In genomic region chr1:163060343-163061007, GRCh38 we compare ENCODE assay signal across 2 cellular contexts.
TF ChIP-seq lines count a peak whose summit lies in the region.

No MANE protein-coding gene starts in this region.

TF ChIP-seq in HepG2, 621 proteins besides CTCF, POLR2A, EP300 and RAD21:
- no peak for TF ChIP-seq NCOR1 (IDR thresholded peaks at IDR 0.05; ENCODE audit: borderline replicate concordance, low read length)
- TF ChIP-seq RAD51 (IDR thresholded peaks at IDR 0.05; ENCODE audit: borderline replicate concordance): peak; percentile 63; the same call in 1 of the 2 replicates

TF ChIP-seq in K562, 482 proteins besides CTCF, POLR2A, EP300 and RAD21:
- peak; percentile 80 for TF ChIP-seq TFE3 (CRISPR knock-in tag; IDR thresholded peaks at IDR 0.05)
- no peak for TF ChIP-seq ZNF766 (CRISPR knock-in tag; conservative IDR thresholded peaks at IDR 0.05)
- TF ChIP-seq RHOXF2B (CRISPR knock-in tag; conservative IDR thresholded peaks at IDR 0.05): no peak
- no peak for TF ChIP-seq XRCC4 (IDR thresholded peaks at IDR 0.05; ENCODE audit: extremely low read depth, insufficient read depth, insufficient read length)
